1 cellular context compared by ENCODE assay signal in the genomic region with DNA sequence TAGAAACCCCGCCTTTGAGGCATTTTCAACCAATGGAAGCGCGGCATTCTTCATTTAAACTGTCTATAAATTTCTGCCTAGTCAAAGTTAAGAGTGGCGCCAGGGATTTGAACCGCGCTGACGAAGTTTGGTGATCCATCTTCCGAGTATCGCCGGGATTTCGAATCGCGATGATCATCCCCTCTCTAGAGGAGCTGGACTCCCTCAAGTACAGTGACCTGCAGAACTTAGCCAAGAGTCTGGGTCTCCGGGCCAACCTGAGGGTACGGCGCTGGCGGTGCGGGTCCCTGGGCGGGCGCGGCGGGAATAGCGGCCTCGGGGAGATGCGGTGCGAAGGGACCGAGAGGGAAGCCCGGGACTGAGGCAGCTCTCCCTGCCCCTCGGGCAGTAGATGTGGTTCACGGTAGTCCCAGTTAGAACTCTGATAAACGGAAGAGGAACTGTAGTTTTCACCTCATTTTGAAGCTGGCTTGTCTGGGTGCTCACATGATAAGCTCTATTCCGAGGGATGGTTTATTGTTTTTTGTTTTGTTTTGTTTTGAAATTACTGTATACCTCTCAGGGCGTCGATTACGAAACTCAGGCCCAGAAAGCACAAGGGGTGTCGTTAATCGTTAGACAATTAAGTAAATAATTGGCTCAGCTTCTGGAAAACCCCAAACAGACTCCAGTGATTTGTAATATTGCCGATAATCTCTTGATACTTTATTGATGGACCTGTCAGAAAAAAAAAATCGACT.
A peak's percentile ranks its signal among the peaks of the same experiment; 100 is the strongest.
TF ChIP-seq lines count a peak whose summit lies in the region.

A gene with protein sequence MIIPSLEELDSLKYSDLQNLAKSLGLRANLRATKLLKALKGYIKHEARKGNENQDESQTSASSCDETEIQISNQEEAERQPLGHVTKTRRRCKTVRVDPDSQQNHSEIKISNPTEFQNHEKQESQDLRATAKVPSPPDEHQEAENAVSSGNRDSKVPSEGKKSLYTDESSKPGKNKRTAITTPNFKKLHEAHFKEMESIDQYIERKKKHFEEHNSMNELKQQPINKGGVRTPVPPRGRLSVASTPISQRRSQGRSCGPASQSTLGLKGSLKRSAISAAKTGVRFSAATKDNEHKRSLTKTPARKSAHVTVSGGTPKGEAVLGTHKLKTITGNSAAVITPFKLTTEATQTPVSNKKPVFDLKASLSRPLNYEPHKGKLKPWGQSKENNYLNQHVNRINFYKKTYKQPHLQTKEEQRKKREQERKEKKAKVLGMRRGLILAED (plus strand): TSS at position 94 of the 740 bp plus-strand sequence. CDS start 77 bp downstream, at position 171.

TF ChIP-seq in K562, 482 proteins besides CTCF, POLR2A, EP300 and RAD21 (continued from another document and continues in another):
- TF ChIP-seq, protein P1, sequence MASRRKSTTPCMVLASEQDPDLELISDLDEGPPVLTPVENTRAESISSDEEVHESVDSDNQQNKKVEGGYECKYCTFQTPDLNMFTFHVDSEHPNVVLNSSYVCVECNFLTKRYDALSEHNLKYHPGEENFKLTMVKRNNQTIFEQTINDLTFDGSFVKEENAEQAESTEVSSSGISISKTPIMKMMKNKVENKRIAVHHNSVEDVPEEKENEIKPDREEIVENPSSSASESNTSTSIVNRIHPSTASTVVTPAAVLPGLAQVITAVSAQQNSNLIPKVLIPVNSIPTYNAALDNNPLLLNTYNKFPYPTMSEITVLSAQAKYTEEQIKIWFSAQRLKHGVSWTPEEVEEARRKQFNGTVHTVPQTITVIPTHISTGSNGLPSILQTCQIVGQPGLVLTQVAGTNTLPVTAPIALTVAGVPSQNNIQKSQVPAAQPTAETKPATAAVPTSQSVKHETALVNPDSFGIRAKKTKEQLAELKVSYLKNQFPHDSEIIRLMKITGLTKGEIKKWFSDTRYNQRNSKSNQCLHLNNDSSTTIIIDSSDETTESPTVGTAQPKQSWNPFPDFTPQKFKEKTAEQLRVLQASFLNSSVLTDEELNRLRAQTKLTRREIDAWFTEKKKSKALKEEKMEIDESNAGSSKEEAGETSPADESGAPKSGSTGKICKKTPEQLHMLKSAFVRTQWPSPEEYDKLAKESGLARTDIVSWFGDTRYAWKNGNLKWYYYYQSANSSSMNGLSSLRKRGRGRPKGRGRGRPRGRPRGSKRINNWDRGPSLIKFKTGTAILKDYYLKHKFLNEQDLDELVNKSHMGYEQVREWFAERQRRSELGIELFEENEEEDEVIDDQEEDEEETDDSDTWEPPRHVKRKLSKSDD (conservative IDR thresholded peaks at IDR 0.05; ENCODE audit: low read length) = no peak
- TF ChIP-seq CREM (IDR thresholded peaks at IDR 0.05; ENCODE audit: low read depth) (no peak), ZNF436 (CRISPR knock-in tag; IDR thresholded peaks at IDR 0.05) (no peak; the same call in 1 of the 2 replicates), ARHGAP35 (IDR thresholded peaks at IDR 0.05; ENCODE audit: partially characterized antibody) (no peak), ZFX (CRISPR knock-in tag; IDR thresholded peaks at IDR 0.05) (peak; percentile 72), KDM5B (IDR thresholded peaks at IDR 0.05; ENCODE audit: insufficient replicate concordance, low read depth, low read length) (peak; percentile 98), HNRNPLL (IDR thresholded peaks at IDR 0.05; ENCODE audit: low read depth, low read length, poor library complexity, severe bottlenecking) (peak; percentile 38), ZZZ3 (IDR thresholded peaks at IDR 0.05) (peak; percentile 66; the same call in 1 of the 2 replicates), PCBP1 (IDR thresholded peaks at IDR 0.05; ENCODE audit: low read depth, low read length, poor library complexity, severe bottlenecking) (no peak), HNRNPH1 (optimal IDR thresholded peaks at IDR 0.05; ENCODE audit: low read depth, low read length) (no peak), NR2F6 (CRISPR knock-in tag; IDR thresholded peaks at IDR 0.05) (no peak), HDAC2 (IDR thresholded peaks at IDR 0.05) (no peak), POLR2G (IDR thresholded peaks at IDR 0.05; ENCODE audit: low read depth, low read length) (peak; percentile 72), NR3C1 (CRISPR knock-in tag; IDR thresholded peaks at IDR 0.05) (no peak), TAF7 (tag; IDR thresholded peaks at IDR 0.05) (peak; percentile 84), ZNF764 (CRISPR knock-in tag; IDR thresholded peaks at IDR 0.05; ENCODE audit: low read depth) (no peak), ZNF830 (CRISPR knock-in tag; IDR thresholded peaks at IDR 0.05) (no peak), ZNF217 (CRISPR knock-in tag; IDR thresholded peaks at IDR 0.05) (no peak), RAD51 (IDR thresholded peaks at IDR 0.05; ENCODE audit: borderline replicate concordance, low read depth) (peak; percentile 24; the same call in 1 of the 2 replicates), NFYB (IDR thresholded peaks at IDR 0.05; ENCODE audit: extremely low read depth, insufficient read length) (peak; percentile 44), NR2C2 (CRISPR knock-in tag; IDR thresholded peaks at IDR 0.05) (peak; percentile 65; the same call in 1 of the 2 replicates), NR2C2 (tag; IDR thresholded peaks at IDR 0.05) (no peak), CAMTA2 (CRISPR knock-in tag; conservative IDR thresholded peaks at IDR 0.05) (no peak), CEBPB (tag; IDR thresholded peaks at IDR 0.05) (peak; percentile 86), MIER1 (IDR thresholded peaks at IDR 0.05; ENCODE audit: low read depth) (no peak), ZNF408 (CRISPR knock-in tag; IDR thresholded peaks at IDR 0.05; ENCODE audit: low read depth) (no peak), SIN3B (IDR thresholded peaks at IDR 0.05; ENCODE audit: low read depth) (no peak), ESRRB (CRISPR knock-in tag; IDR thresholded peaks at IDR 0.05; ENCODE audit: borderline replicate concordance) (no peak), FUS (optimal IDR thresholded peaks at IDR 0.05; ENCODE audit: low read depth, low read length) (no peak), ELF4 (CRISPR knock-in tag; IDR thresholded peaks at IDR 0.05) (no peak), CREBBP (IDR thresholded peaks at IDR 0.05; ENCODE audit: low read depth, low read length) (no peak), ZFP30 (CRISPR knock-in tag; IDR thresholded peaks at IDR 0.05; ENCODE audit: borderline replicate concordance) (no peak), CBFB (CRISPR knock-in tag; IDR thresholded peaks at IDR 0.05) (no peak), RBBP5 (IDR thresholded peaks at IDR 0.05; ENCODE audit: borderline replicate concordance, insufficient read depth, low read length, poor library complexity, severe bottlenecking) (peak; percentile 63), CEBPG (CRISPR knock-in tag; IDR thresholded peaks at IDR 0.05) (no peak; the same call in 1 of the 2 replicates), CEBPG (tag; conservative IDR thresholded peaks at IDR 0.05 in 1 of 2, IDR thresholded peaks at IDR 0.05 in 1 of 2) (peak; percentile 52 to 70; a peak in 3 of 4 replicates), ADNP (tag; IDR thresholded peaks at IDR 0.05) (no peak), NCOR1 (IDR thresholded peaks at IDR 0.05) (peak; percentile 27; the same call in 1 of the 2 replicates), SMARCE1 (IDR thresholded peaks at IDR 0.05) (no peak), CHCHD3 (CRISPR knock-in tag; IDR thresholded peaks at IDR 0.05) (peak; percentile 82), ZNF140 (CRISPR knock-in tag; IDR thresholded peaks at IDR 0.05) (no peak)
- TF ChIP-seq, protein P2, sequence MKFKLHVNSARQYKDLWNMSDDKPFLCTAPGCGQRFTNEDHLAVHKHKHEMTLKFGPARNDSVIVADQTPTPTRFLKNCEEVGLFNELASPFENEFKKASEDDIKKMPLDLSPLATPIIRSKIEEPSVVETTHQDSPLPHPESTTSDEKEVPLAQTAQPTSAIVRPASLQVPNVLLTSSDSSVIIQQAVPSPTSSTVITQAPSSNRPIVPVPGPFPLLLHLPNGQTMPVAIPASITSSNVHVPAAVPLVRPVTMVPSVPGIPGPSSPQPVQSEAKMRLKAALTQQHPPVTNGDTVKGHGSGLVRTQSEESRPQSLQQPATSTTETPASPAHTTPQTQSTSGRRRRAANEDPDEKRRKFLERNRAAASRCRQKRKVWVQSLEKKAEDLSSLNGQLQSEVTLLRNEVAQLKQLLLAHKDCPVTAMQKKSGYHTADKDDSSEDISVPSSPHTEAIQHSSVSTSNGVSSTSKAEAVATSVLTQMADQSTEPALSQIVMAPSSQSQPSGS (CRISPR knock-in tag; IDR thresholded peaks at IDR 0.05) = no peak
- TF ChIP-seq, protein P3, sequence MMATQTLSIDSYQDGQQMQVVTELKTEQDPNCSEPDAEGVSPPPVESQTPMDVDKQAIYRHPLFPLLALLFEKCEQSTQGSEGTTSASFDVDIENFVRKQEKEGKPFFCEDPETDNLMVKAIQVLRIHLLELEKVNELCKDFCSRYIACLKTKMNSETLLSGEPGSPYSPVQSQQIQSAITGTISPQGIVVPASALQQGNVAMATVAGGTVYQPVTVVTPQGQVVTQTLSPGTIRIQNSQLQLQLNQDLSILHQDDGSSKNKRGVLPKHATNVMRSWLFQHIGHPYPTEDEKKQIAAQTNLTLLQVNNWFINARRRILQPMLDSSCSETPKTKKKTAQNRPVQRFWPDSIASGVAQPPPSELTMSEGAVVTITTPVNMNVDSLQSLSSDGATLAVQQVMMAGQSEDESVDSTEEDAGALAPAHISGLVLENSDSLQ (IDR thresholded peaks at IDR 0.05) = peak; percentile 84
- TF ChIP-seq, protein P4, sequence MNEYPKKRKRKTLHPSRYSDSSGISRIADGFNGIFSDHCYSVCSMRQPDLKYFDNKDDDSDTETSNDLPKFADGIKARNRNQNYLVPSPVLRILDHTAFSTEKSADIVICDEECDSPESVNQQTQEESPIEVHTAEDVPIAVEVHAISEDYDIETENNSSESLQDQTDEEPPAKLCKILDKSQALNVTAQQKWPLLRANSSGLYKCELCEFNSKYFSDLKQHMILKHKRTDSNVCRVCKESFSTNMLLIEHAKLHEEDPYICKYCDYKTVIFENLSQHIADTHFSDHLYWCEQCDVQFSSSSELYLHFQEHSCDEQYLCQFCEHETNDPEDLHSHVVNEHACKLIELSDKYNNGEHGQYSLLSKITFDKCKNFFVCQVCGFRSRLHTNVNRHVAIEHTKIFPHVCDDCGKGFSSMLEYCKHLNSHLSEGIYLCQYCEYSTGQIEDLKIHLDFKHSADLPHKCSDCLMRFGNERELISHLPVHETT (CRISPR knock-in tag; conservative IDR thresholded peaks at IDR 0.05 in 1 of 2, IDR thresholded peaks at IDR 0.05 in 1 of 2) = no peak
- TF ChIP-seq, protein P5, sequence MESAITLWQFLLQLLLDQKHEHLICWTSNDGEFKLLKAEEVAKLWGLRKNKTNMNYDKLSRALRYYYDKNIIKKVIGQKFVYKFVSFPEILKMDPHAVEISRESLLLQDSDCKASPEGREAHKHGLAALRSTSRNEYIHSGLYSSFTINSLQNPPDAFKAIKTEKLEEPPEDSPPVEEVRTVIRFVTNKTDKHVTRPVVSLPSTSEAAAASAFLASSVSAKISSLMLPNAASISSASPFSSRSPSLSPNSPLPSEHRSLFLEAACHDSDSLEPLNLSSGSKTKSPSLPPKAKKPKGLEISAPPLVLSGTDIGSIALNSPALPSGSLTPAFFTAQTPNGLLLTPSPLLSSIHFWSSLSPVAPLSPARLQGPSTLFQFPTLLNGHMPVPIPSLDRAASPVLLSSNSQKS (CRISPR knock-in tag; IDR thresholded peaks at IDR 0.05) = no peak
- TF ChIP-seq, protein P6, sequence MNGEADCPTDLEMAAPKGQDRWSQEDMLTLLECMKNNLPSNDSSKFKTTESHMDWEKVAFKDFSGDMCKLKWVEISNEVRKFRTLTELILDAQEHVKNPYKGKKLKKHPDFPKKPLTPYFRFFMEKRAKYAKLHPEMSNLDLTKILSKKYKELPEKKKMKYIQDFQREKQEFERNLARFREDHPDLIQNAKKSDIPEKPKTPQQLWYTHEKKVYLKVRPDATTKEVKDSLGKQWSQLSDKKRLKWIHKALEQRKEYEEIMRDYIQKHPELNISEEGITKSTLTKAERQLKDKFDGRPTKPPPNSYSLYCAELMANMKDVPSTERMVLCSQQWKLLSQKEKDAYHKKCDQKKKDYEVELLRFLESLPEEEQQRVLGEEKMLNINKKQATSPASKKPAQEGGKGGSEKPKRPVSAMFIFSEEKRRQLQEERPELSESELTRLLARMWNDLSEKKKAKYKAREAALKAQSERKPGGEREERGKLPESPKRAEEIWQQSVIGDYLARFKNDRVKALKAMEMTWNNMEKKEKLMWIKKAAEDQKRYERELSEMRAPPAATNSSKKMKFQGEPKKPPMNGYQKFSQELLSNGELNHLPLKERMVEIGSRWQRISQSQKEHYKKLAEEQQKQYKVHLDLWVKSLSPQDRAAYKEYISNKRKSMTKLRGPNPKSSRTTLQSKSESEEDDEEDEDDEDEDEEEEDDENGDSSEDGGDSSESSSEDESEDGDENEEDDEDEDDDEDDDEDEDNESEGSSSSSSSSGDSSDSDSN (IDR thresholded peaks at IDR 0.05; ENCODE audit: borderline replicate concordance in 1 of 2, low read depth in 2 of 2, low read length in 2 of 2) = peak; percentile 91 to 95
- TF ChIP-seq, protein P7, sequence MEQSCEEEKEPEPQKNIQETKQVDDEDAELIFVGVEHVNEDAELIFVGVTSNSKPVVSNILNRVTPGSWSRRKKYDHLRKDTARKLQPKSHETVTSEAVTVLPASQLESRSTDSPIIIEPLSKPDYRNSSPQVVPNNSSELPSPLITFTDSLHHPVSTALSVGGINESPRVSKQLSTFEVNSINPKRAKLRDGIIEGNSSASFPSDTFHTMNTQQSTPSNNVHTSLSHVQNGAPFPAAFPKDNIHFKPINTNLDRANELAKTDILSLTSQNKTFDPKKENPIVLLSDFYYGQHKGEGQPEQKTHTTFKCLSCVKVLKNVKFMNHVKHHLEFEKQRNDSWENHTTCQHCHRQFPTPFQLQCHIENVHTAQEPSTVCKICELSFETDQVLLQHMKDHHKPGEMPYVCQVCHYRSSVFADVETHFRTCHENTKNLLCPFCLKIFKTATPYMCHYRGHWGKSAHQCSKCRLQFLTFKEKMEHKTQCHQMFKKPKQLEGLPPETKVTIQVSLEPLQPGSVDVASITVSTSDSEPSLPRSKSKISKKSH (CRISPR knock-in tag; IDR thresholded peaks at IDR 0.05) = no peak
- TF ChIP-seq, protein P8, sequence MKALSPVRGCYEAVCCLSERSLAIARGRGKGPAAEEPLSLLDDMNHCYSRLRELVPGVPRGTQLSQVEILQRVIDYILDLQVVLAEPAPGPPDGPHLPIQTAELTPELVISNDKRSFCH (CRISPR knock-in tag; IDR thresholded peaks at IDR 0.05) = no peak
- TF ChIP-seq, protein P8 (tag; IDR thresholded peaks at IDR 0.05) = peak; percentile 26; the same call in 1 of the 2 replicates
- TF ChIP-seq, protein P9, sequence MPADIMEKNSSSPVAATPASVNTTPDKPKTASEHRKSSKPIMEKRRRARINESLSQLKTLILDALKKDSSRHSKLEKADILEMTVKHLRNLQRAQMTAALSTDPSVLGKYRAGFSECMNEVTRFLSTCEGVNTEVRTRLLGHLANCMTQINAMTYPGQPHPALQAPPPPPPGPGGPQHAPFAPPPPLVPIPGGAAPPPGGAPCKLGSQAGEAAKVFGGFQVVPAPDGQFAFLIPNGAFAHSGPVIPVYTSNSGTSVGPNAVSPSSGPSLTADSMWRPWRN (IDR thresholded peaks at IDR 0.05; ENCODE audit: low read depth) = peak; percentile 45; the same call in 1 of the 2 replicates
- TF ChIP-seq, protein P10, sequence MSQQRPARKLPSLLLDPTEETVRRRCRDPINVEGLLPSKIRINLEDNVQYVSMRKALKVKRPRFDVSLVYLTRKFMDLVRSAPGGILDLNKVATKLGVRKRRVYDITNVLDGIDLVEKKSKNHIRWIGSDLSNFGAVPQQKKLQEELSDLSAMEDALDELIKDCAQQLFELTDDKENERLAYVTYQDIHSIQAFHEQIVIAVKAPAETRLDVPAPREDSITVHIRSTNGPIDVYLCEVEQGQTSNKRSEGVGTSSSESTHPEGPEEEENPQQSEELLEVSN (IDR thresholded peaks at IDR 0.05; ENCODE audit: borderline replicate concordance in 1 of 2, extremely low read depth in 1 of 2, insufficient read depth in 1 of 2, insufficient read length in 1 of 2, low read depth in 1 of 2, low read length in 1 of 2, poor library complexity in 1 of 2, severe bottlenecking in 1 of 2) = peak in 1 of 2 experiments; percentile 66
